Comparison of ENCODE assay signal across 1 cellular context in genomic region chr2:238061310-238062202, GRCh38.
TF ChIP-seq lines count a peak whose summit lies in the region.

No MANE protein-coding gene starts in this region.

TF ChIP-seq in H1, 55 proteins besides CTCF, POLR2A, EP300 and RAD21:
- TF ChIP-seq MAFK (IDR thresholded peaks at IDR 0.05; ENCODE audit: low read depth, low read length) (no peak), NRF1 (IDR thresholded peaks at IDR 0.05; ENCODE audit: low read depth, low read length) (no peak), TAF1 (IDR thresholded peaks at IDR 0.05; ENCODE audit: low read depth, low read length) (peak; percentile 21; the same call in 1 of the 2 replicates), KDM4A (IDR thresholded peaks at IDR 0.05; ENCODE audit: low read depth, low read length, severe bottlenecking) (no peak), PHF8 (conservative IDR thresholded peaks at IDR 0.05; ENCODE audit: low read depth, low read length) (no peak), KDM5A (IDR thresholded peaks at IDR 0.05; ENCODE audit: low read length) (no peak), TEAD4 (IDR thresholded peaks at IDR 0.05; ENCODE audit: low read depth, low read length) (no peak), TBP (IDR thresholded peaks at IDR 0.05; ENCODE audit: low read depth, low read length) (peak; percentile 46), SAP30 (IDR thresholded peaks at IDR 0.05; ENCODE audit: insufficient read depth, insufficient replicate concordance, low read length) (no peak), SIN3A (conservative IDR thresholded peaks at IDR 0.05 in 1 of 2, IDR thresholded peaks at IDR 0.05 in 1 of 2; ENCODE audit: low read depth in 1 of 2, low read length in 2 of 2) (peak; percentile 25 to 32; a peak in 1 of 4 replicates), USF2 (IDR thresholded peaks at IDR 0.05; ENCODE audit: low read length) (0 out of 2 replicates have a peak, but pooled peaks have one; percentile 9), CHD7 (IDR thresholded peaks at IDR 0.05; ENCODE audit: insufficient replicate concordance, low read length) (no peak), CBX8 (IDR thresholded peaks at IDR 0.05; ENCODE audit: borderline replicate concordance, low read depth, low read length) (no peak), RFX5 (IDR thresholded peaks at IDR 0.05; ENCODE audit: borderline replicate concordance, low read depth, low read length) (no peak), MAX (IDR thresholded peaks at IDR 0.05) (peak; percentile 92), ASH2L (IDR thresholded peaks at IDR 0.05; ENCODE audit: low read length) (peak; percentile 5), GABPA (IDR thresholded peaks at IDR 0.05; ENCODE audit: borderline replicate concordance, insufficient read depth, low read length) (peak; percentile 26; the same call in 1 of the 2 replicates), BACH1 (IDR thresholded peaks at IDR 0.05; ENCODE audit: low read length) (no peak), CHD2 (IDR thresholded peaks at IDR 0.05; ENCODE audit: low read length) (no peak), GTF2F1 (IDR thresholded peaks at IDR 0.05; ENCODE audit: borderline replicate concordance, low read depth, low read length) (peak; percentile 24; the same call in 1 of the 2 replicates), HDAC2 (IDR thresholded peaks at IDR 0.05; ENCODE audit: borderline replicate concordance in 1 of 2, low read depth in 2 of 2, low read length in 2 of 2) (peak in 1 of 2 experiments; percentile 43; a peak in 1 of 4 replicates), RNF2 (IDR thresholded peaks at IDR 0.05; ENCODE audit: borderline replicate concordance, low read depth, low read length, missing control alignments, poor library complexity, severe bottlenecking) (no peak), CBX5 (IDR thresholded peaks at IDR 0.05; ENCODE audit: low read depth, low read length) (no peak), CREB1 (IDR thresholded peaks at IDR 0.05) (no peak), E2F6 (IDR thresholded peaks at IDR 0.05) (peak; percentile 81), CTBP2 (IDR thresholded peaks at IDR 0.05; ENCODE audit: borderline replicate concordance, insufficient read depth, insufficient read length, low read length) (no peak)
